In genomic region chr5:1445313-1445894, GRCh38 we compare ENCODE assay signal across 10 cellular contexts. TPM values are rescaled to one million over a fixed set of nuclear protein-coding genes. Genes with fewer than 3 reads are reported as not detected.
A peak's percentile ranks its signal among the peaks of the same experiment; 100 is the strongest.
DNase-seq lines count a peak whose midpoint lies in the region; ATAC-seq, FAIRE-seq and TF ChIP-seq lines count a peak whose summit lies in the region.
"Had no signal": no experiment of that assay in that cellular context is flagged by ENCODE, and none has a peak within 500 bp of the region (broad histone marks: within the 10 kb centered on the region; RNA-seq: fewer than 3 reads in every experiment).

SLC6A3 (minus strand) TSS chr5:1445440; CDS start chr5:1443197, 2,243 bp downstream.

- peaks cover 3% of the 10 kb centered on the region; the same call in 1 of the 2 replicates for H3K4me1 ChIP-seq in HEK293 (ENCODE audit: control insufficient read depth, insufficient read depth, low read length)
- H3K4me1 ChIP-seq in heart right ventricle, result peaks cover 0 to 18% (median 10%) of the 10 kb centered on the region in 9 donors
- H3K4me1 ChIP-seq in small intestine (ENCODE audit: control insufficient read depth in 2 of 2, insufficient read depth in 1 of 2, low read depth in 1 of 2, low read length in 1 of 2), result no peaks in the 10 kb centered on the region

- intact Hi-C loops in heart right ventricle (cut with DNase I), result loop anchor here in 1 of 10 donors (10.0 kb wide), 1 partner anchor 211 kb away; no protein-coding TSS in a partner anchor

- no peak within 1 kb of the TSS for H3K27ac ChIP-seq in HEK293 (ENCODE audit: extremely low read depth, low read depth, low read length)
- no peak within 1 kb of the TSS for H3K27ac ChIP-seq in heart right ventricle
- no peak within 1 kb of the TSS for H3K27ac ChIP-seq in small intestine (ENCODE audit: low read depth in 1 of 2, low read length in 1 of 2)

- WGBS in heart right ventricle, 2 donors, result 1 to 2% methylated on average over 62 to 73 of the region's 73 CpGs
- 3 to 16% (median 13%) methylated on average over 35 to 73 of the region's 73 CpGs for WGBS in small intestine, 3 donors

- CTCF ChIA-PET in HEK293 (lab: Yijun Ruan, JAX), result no interaction called here

- DNase-seq in activated CD4-positive, alpha-beta T cell treated with anti-CD3 and anti-CD28 coated beads, Interleukin-2, amount 50 U/mL, for 48 hours, result peak; percentile 36 to 41
- DNase-seq in heart right ventricle (no peak), small intestine (peak; percentile 28), COLO829 (ENCODE audit: low spot score) (no peak), hypothalamus (lab: John Stamatoyannopoulos, UW) (no peak)

- H3K9me3 ChIP-seq in HEK293 (ENCODE audit: control insufficient read depth, insufficient read depth, low read depth, low read length) (no peaks in the 10 kb centered on the region), heart right ventricle (peaks cover 0 to 6% (median 0%) of the 10 kb centered on the region in 11 donors), small intestine (ENCODE audit: control insufficient read depth, low read depth) (no peaks in the 10 kb centered on the region)

- POLR2A ChIA-PET in HEK293 (lab: Yijun Ruan, JAX), result no interaction called here

- peaks cover 0 to 8% of the 10 kb centered on the region in 2 experiments; a peak in 1 of 3 replicates for H3K36me3 ChIP-seq in HEK293 (ENCODE audit: control insufficient read depth in 2 of 2, insufficient read depth in 1 of 2, low read length in 2 of 2)
- no peaks in the 10 kb centered on the region for H3K36me3 ChIP-seq in heart right ventricle
- H3K36me3 ChIP-seq in small intestine (ENCODE audit: control insufficient read depth in 2 of 2, insufficient read depth in 2 of 2, low read length in 2 of 2), result no peaks in the 10 kb centered on the region

- TF ChIP-seq CTCF in HEK293 (tag by site-specific recombination; IDR thresholded peaks at IDR 0.05) (no peak), heart right ventricle (IDR thresholded peaks at IDR 0.05) (no peak)

- ATAC-seq in heart right ventricle (peak in 7 of 8 donors; percentile 20 to 69 (median 45)), HG02938 (IDR thresholded peaks at IDR 0.05; ENCODE audit: unreplicated experiment) (no peak), GM21786 (IDR thresholded peaks at IDR 0.05; ENCODE audit: unreplicated experiment) (no peak)

- peak within 1 kb of the TSS; percentile 5; the same call in 1 of the 2 replicates for H3K4me3 ChIP-seq in HEK293 (ENCODE audit: low read depth, low read length)
- H3K4me3 ChIP-seq in heart right ventricle, result peak within 1 kb of the TSS in 9 of 10 donors; percentile 2 to 33 (median 8)
- no peak within 1 kb of the TSS for H3K4me3 ChIP-seq in small intestine (ENCODE audit: low read depth in 1 of 2, low read length in 2 of 2)

- no peak for FAIRE-seq in small intestine (lab: Jason Lieb, UNC)

- H3K27me3 ChIP-seq in heart right ventricle (peaks cover 31 to 89% (median 77%) of the 10 kb centered on the region in 7 donors), small intestine (ENCODE audit: control insufficient read depth in 2 of 2, insufficient read depth in 2 of 2, low read length in 2 of 2) (peaks cover 0 to 29% of the 10 kb centered on the region in 2 donors)

TF ChIP-seq in HEK293, 187 proteins besides CTCF, POLR2A, EP300 and RAD21:
- no peak for TF ChIP-seq ZBTB21 (tag by site-specific recombination; IDR thresholded peaks at IDR 0.05)
- no peak for TF ChIP-seq ZNF311 (tag by site-specific recombination; IDR thresholded peaks at IDR 0.05; ENCODE audit: borderline replicate concordance)
- no peak for TF ChIP-seq MYNN (tag by site-specific recombination; IDR thresholded peaks at IDR 0.05; ENCODE audit: borderline replicate concordance)
- TF ChIP-seq ZNF221 (tag by site-specific recombination; IDR thresholded peaks at IDR 0.05; ENCODE audit: borderline replicate concordance), result no peak
- TF ChIP-seq, protein P1, sequence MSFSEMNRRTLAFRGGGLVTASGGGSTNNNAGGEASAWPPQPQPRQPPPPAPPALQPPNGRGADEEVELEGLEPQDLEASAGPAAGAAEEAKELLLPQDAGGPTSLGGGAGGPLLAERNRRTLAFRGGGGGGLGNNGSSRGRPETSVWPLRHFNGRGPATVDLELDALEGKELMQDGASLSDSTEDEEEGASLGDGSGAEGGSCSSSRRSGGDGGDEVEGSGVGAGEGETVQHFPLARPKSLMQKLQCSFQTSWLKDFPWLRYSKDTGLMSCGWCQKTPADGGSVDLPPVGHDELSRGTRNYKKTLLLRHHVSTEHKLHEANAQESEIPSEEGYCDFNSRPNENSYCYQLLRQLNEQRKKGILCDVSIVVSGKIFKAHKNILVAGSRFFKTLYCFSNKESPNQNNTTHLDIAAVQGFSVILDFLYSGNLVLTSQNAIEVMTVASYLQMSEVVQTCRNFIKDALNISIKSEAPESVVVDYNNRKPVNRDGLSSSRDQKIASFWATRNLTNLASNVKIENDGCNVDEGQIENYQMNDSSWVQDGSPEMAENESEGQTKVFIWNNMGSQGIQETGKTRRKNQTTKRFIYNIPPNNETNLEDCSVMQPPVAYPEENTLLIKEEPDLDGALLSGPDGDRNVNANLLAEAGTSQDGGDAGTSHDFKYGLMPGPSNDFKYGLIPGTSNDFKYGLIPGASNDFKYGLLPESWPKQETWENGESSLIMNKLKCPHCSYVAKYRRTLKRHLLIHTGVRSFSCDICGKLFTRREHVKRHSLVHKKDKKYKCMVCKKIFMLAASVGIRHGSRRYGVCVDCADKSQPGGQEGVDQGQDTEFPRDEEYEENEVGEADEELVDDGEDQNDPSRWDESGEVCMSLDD (tag by site-specific recombination; IDR thresholded peaks at IDR 0.05), result no peak

RNA-seq across cellular contexts. Expression of gene SLC6A3, which starts in this region (rescaled TPM):
- under 1 TPM in 2 of 10 donors, not detected in 8; 0.18 to 0.19 TPM for total RNA-seq in heart right ventricle
- polyA plus RNA-seq in heart right ventricle (under 1 TPM in 1 of 2 donors, not detected in 1; 0.04 TPM), small intestine (under 1 TPM in 1 of 3 donors, not detected in 2; 0.30 TPM)
- total RNA-seq: HT1080, liver had no signal
- polyA plus RNA-seq: liver had no signal

Comparison
In these comparisons a context has a peak if more than half of its experiments do, and no peak if none do; other contexts are left out.
1. Peak in ATAC-seq and H3K4me3 ChIP-seq in heart right ventricle; RNA of the gene not detected or under 1 TPM.
2. Peak in DNase-seq in small intestine; RNA of the gene not detected or under 1 TPM.
3. DNase-seq: peak in activated CD4-positive, alpha-beta T cell treated with anti-CD3 and anti-CD28 coated beads, Interleukin-2, amount 50 U/mL, for 48 hours (2 of 2); none in heart right ventricle (0 of 2), COLO829 (single experiment) and hypothalamus (0 of 51).